ENCODE assay signal across 8 cellular contexts in the genomic region with DNA sequence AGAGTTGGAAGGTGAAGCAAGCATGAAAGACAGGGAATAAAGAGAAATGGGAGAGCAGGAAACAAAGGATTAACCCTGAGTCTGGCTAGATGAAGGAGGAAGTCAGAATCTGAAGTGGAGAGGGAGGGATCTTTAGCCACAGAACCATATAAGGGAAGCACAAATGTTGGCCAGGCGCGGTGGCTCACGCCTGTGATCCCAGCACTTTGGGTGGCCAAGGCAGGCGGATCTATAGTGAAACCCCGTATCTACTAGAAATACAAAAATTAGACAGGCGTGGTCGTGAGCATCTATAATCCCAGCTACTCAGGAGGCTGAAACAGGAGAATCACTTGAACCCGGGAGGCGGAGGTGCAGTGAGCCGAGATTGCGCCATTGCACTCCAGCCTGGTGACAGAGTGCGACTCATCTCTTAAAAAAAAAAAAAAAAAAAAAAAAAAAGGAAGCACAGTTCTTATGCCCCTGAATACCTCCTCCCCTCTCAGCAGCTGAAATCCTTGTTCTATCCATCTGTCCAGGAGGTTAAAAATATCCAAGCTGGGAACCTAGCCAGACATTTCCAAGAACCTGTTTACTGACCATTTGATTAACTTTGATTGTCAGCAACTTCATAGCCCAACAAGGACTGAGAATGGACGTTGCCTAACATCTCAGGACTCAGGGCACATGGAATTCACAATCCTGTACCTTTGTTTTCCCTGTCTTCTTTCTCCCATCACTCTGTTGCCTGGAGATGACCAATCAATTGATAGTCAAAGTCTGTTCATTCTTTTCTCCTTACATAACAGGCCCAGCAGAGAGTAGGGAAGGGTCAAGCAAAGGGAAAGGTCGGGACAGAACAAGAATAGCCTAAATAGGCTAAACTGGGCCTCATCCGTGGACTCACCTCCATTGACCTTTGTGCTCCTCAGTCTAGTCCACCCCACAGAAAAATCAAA. TPM values are rescaled to one million over a fixed set of nuclear protein-coding genes. Genes with fewer than 3 reads are reported as not detected.
DNase-seq lines count a peak whose midpoint lies in the region; ATAC-seq and TF ChIP-seq lines count a peak whose summit lies in the region.

No MANE protein-coding gene starts in this region.

- 35 to 41% (median 37%) methylated on average over 14 to 15 of the region's 15 CpGs for WGBS in adrenal gland, 4 donors

- ATAC-seq in stimulated activated naive CD8-positive, alpha-beta T cell treated with anti-CD3 and anti-CD28 coated beads, Interleukin-15, amount 100 ng/mL, for 72 hours = no peak
- ATAC-seq in HG02852 (IDR thresholded peaks at IDR 0.05; ENCODE audit: unreplicated experiment) = no peak

- peak overlapping the region in 1 of 4 donors; percentile 22 for H3K4me3 ChIP-seq in adrenal gland
- no peak overlapping the region for H3K4me3 ChIP-seq in iPS-20b (ENCODE audit: low read length)

- H3K27me3 ChIP-seq in adrenal gland (no peaks in the 10 kb centered on the region), iPS-20b (ENCODE audit: insufficient read depth, low read length) (no peaks in the 10 kb centered on the region)

- no peaks in the 10 kb centered on the region for H3K9me3 Mint-ChIP-seq in stimulated activated naive CD8-positive, alpha-beta T cell treated with anti-CD3 and anti-CD28 coated beads, Interleukin-15, amount 100 ng/mL, for 72 hours

- DNase-seq in ELR (ENCODE audit: low read depth) (peak; percentile 55), NCI-H2171 (lab: John Stamatoyannopoulos, UW) (peak; percentile 43), adrenal gland (peak; percentile 53 to 87 (median 79))
- no peak for DNase-seq in stimulated activated naive CD8-positive, alpha-beta T cell treated with anti-CD3 and anti-CD28 coated beads, Interleukin-15, amount 100 ng/mL, for 72 hours
- no peak for DNase-seq in activated CD4-positive, alpha-beta T cell treated with anti-CD3 and anti-CD28 coated beads for 1 hour
- no peak for DNase-seq in effector CD4-positive, alpha-beta T cell

- intact Hi-C loops in adrenal gland (cut with DNase I) = no loop called here

- TF ChIP-seq POLR2A in adrenal gland (IDR thresholded peaks at IDR 0.05) = no peak

- no peaks in the 10 kb centered on the region for H3K27me3 Mint-ChIP-seq in stimulated activated naive CD8-positive, alpha-beta T cell treated with anti-CD3 and anti-CD28 coated beads, Interleukin-15, amount 100 ng/mL, for 72 hours

- H3K4me1 Mint-ChIP-seq in stimulated activated naive CD8-positive, alpha-beta T cell treated with anti-CD3 and anti-CD28 coated beads, Interleukin-15, amount 100 ng/mL, for 72 hours = peaks cover 27% of the 10 kb centered on the region

- H3K27ac Mint-ChIP-seq in stimulated activated naive CD8-positive, alpha-beta T cell treated with anti-CD3 and anti-CD28 coated beads, Interleukin-15, amount 100 ng/mL, for 72 hours = peak overlapping the region; percentile 77 to 89

- H3K9me3 ChIP-seq in adrenal gland (replicated peaks in 1 of 3) = no peaks in the 10 kb centered on the region
- no peaks in the 10 kb centered on the region for H3K9me3 ChIP-seq in iPS-20b (ENCODE audit: insufficient read depth, low read depth, low read length)

- peak overlapping the region; percentile 65 to 70 for H3K4me3 Mint-ChIP-seq in stimulated activated naive CD8-positive, alpha-beta T cell treated with anti-CD3 and anti-CD28 coated beads, Interleukin-15, amount 100 ng/mL, for 72 hours

- peak overlapping the region; percentile 19; the same call in 1 of the 2 replicates for H3K9ac ChIP-seq in iPS-20b (ENCODE audit: low read depth, low read length)

- H3K27ac ChIP-seq in adrenal gland (peak overlapping the region; percentile 60 to 96 (median 76)), iPS-20b (ENCODE audit: low read length) (no peak overlapping the region)

- no peak for TF ChIP-seq CTCF in adrenal gland (IDR thresholded peaks at IDR 0.05)

- H3K4me1 ChIP-seq in adrenal gland (replicated peaks in 1 of 2) (peaks cover 36 to 70% of the 10 kb centered on the region in 2 donors), iPS-20b (ENCODE audit: insufficient read depth, low read length) (peaks cover 10% of the 10 kb centered on the region)

- H3K36me3 ChIP-seq in adrenal gland (replicated peaks in 1 of 2) (no peaks in the 10 kb centered on the region), iPS-20b (ENCODE audit: insufficient read depth, low read depth, low read length) (no peaks in the 10 kb centered on the region)

RNA-seq across cellular contexts. Expression of a gene that starts 10.6 kb away (rescaled TPM):
- 1,000 to 10,000 TPM in 4 of 8 donors, 100 to 1,000 TPM in 4; 202 to 2,069 (median 1,016) TPM for total RNA-seq in adrenal gland
- 100 to 1,000 TPM; 231 to 486 (median 342) TPM for polyA plus RNA-seq in adrenal gland

RNA-seq across cellular contexts. Expression of a gene that starts 21.3 kb away (rescaled TPM):
- 10 to 100 TPM; 18.4 to 35.2 (median 29.4) TPM for total RNA-seq in adrenal gland
- polyA plus RNA-seq in adrenal gland = 10 to 100 TPM; 36.0 to 48.7 (median 44.9) TPM

RNA-seq across cellular contexts. Expression of a gene that starts 21.4 kb away (rescaled TPM):
- 1 to 10 TPM in 4 of 8 donors, under 1 TPM in 4; 0.24 to 2.5 (median 1.0) TPM for total RNA-seq in adrenal gland
- 1 to 10 TPM in 2 of 3 donors, under 1 TPM in 1; 0.59 to 1.0 (median 1.0) TPM for polyA plus RNA-seq in adrenal gland

RNA-seq across cellular contexts. Expression of a gene that starts 28.0 kb away (rescaled TPM):
- total RNA-seq in adrenal gland = 10 to 100 TPM; 31.5 to 61.2 (median 45.3) TPM
- polyA plus RNA-seq in adrenal gland = 10 to 100 TPM in 2 of 3 donors, 1 to 10 TPM in 1; 9.6 to 27.5 (median 10.4) TPM

RNA-seq across cellular contexts. Expression of a gene that starts 35.8 kb away (rescaled TPM):
- 1 to 10 TPM in 1 of 8 donors, under 1 TPM in 4, not detected in 3; 0.11 to 1.7 (median 0.41) TPM for total RNA-seq in adrenal gland
- polyA plus RNA-seq in adrenal gland = under 1 TPM in 2 of 3 donors, not detected in 1; 0.07 to 0.11 TPM

Comparison
In these comparisons a context has a peak if more than half of its experiments do, and no peak if none do; other contexts are left out.
1. DNase-seq: peak in ELR (single experiment), NCI-H2171 (single experiment) and adrenal gland (7 of 7); none in stimulated activated naive CD8-positive, alpha-beta T cell treated with anti-CD3 and anti-CD28 coated beads, Interleukin-15, amount 100 ng/mL, for 72 hours (0 of 2), activated CD4-positive, alpha-beta T cell treated with anti-CD3 and anti-CD28 coated beads for 1 hour (single experiment) and effector CD4-positive, alpha-beta T cell (single experiment).